In the genomic region with DNA sequence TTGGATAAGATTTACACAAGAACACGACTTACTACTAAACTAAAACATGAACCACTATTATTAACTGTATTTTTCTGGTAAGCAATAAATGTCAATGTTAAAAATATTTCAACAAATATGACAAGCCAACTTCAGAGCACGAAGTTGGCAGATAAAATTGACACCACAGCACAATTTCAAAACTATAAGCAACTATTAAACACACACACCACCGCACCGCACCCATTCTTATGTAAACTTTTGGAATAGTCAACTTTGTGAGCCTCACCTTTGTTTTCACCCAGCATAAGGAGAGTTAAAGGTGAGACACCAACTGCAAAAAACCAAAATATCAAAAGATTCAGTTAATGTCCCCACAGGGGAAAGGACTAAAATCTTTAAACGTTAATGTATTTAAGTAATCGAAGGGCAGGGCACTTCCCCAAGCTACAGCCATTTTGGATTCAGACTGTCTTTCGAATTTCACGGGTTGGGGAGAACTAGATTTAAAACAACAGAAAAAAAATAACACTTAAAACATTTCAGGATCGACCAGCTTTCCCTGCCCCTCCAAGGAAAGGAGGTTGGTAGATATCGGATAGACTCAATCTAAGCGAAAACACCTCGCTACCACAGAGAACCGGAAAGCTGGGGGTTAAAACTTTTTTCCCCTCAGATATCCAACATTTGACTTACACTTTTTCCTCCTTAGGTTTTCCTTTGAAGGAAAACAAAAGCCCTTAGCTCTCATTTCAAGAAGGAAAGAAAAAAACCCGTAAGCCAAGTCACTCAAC, we compare ENCODE assay signal across 8 cellular contexts. TPM values are rescaled to one million over a fixed set of nuclear protein-coding genes. Genes with fewer than 3 reads are reported as not detected.
DNase-seq lines count a peak whose midpoint lies in the region; ATAC-seq and TF ChIP-seq lines count a peak whose summit lies in the region.

No MANE protein-coding gene starts in this region.

- peak overlapping the region; percentile 97 to 99 for H3K27ac Mint-ChIP-seq in effector memory CD8-positive, alpha-beta T cell
- peak overlapping the region; percentile 100 for H3K27ac Mint-ChIP-seq in natural killer cell

- H2AFZ ChIP-seq in OCI-LY1 (ENCODE audit: low read length), result no peak overlapping the region

- H3K79me2 ChIP-seq in OCI-LY1 (ENCODE audit: insufficient read depth, low read length), result peaks cover 76% of the 10 kb centered on the region

- H3K4me2 ChIP-seq in OCI-LY1 (ENCODE audit: low read length), result peak overlapping the region; percentile 77

- H3K4me3 Mint-ChIP-seq in effector memory CD8-positive, alpha-beta T cell, result peak overlapping the region; percentile 100
- H3K4me3 Mint-ChIP-seq in natural killer cell, result peak overlapping the region; percentile 99

- H3K9me3 Mint-ChIP-seq in effector memory CD8-positive, alpha-beta T cell, result no peaks in the 10 kb centered on the region
- no peaks in the 10 kb centered on the region for H3K9me3 Mint-ChIP-seq in natural killer cell

- H3K9me2 ChIP-seq in OCI-LY1 (ENCODE audit: low read depth, low read length), result no peaks in the 10 kb centered on the region

- H3K27me3 ChIP-seq in OCI-LY1 (ENCODE audit: insufficient read depth, low read length), result no peaks in the 10 kb centered on the region

- no peaks in the 10 kb centered on the region for H4K20me1 ChIP-seq in OCI-LY1 (ENCODE audit: insufficient read depth, low read length)

- H3K4me3 ChIP-seq in OCI-LY1 (ENCODE audit: low read depth, low read length, poor library complexity, severe bottlenecking), result peak overlapping the region; percentile 92

- no peaks in the 10 kb centered on the region for H3K9me3 ChIP-seq in OCI-LY1 (ENCODE audit: low read length)

- DNase-seq in NCI-H526 (lab: John Stamatoyannopoulos, UW) (peak; percentile 58 to 61), NCI-H526 treated with DMSO at 0.1 percent for 48 hours (lab: John Stamatoyannopoulos, UW) (no peak), natural killer cell (no peak), COLO829 (ENCODE audit: low spot score) (no peak), COR-L47 (lab: John Stamatoyannopoulos, UW) (no peak)
- DNase-seq in effector memory CD8-positive, alpha-beta T cell, result no peak
- no peak for DNase-seq in central memory CD4-positive, alpha-beta T cell

- H3K27me3 Mint-ChIP-seq in effector memory CD8-positive, alpha-beta T cell, result no peaks in the 10 kb centered on the region
- no peaks in the 10 kb centered on the region for H3K27me3 Mint-ChIP-seq in natural killer cell (ENCODE audit: low read depth in 2 of 2)

- H3K36me3 ChIP-seq in OCI-LY1 (ENCODE audit: insufficient read depth, low read length), result peaks cover 8% of the 10 kb centered on the region; the same call in 1 of the 2 replicates

- TF ChIP-seq CTCF in OCI-LY1 (IDR thresholded peaks at IDR 0.05; ENCODE audit: low read length), result no peak
- TF ChIP-seq CTCF in natural killer cell (IDR thresholded peaks at IDR 0.05), result no peak

- peak overlapping the region; percentile 95 for H3K27ac ChIP-seq in OCI-LY1 (ENCODE audit: low read depth, low read length, poor library complexity, severe bottlenecking)

- H3K4me1 Mint-ChIP-seq in effector memory CD8-positive, alpha-beta T cell (ENCODE audit: low read depth in 2 of 2), result peaks cover 45 to 55% of the 10 kb centered on the region in 2 donors
- H3K4me1 Mint-ChIP-seq in natural killer cell, result peaks cover 53 to 57% of the 10 kb centered on the region in 2 donors

- intact Hi-C loops in natural killer cell (cut with micrococcal nuclease), result loop anchor here (2.0 to 5.0 kb wide), 5 partner anchors 101 to 908 kb away; a partner anchor contains a TSS

- H3K4me1 ChIP-seq in OCI-LY1 (ENCODE audit: insufficient read depth, low read length, severe bottlenecking), result peaks cover 60% of the 10 kb centered on the region

- no peaks in the 10 kb centered on the region for H3F3A ChIP-seq in OCI-LY1 (ENCODE audit: insufficient read depth, low read length)

- H3K9ac ChIP-seq in OCI-LY1 (ENCODE audit: low read length), result peak overlapping the region; percentile 91

- ATAC-seq in effector memory CD8-positive, alpha-beta T cell (replicated peaks), result no peak
- no peak for ATAC-seq in natural killer cell

- H3K36me3 Mint-ChIP-seq in effector memory CD8-positive, alpha-beta T cell (ENCODE audit: insufficient read depth), result peaks cover 28% of the 10 kb centered on the region
- no peaks in the 10 kb centered on the region for H3K36me3 Mint-ChIP-seq in natural killer cell

RNA-seq across cellular contexts. Expression of a gene that starts 0.8 kb away (rescaled TPM):
- 100 to 1,000 TPM; 144 to 176 (median 153) TPM for total RNA-seq in natural killer cell

RNA-seq across cellular contexts. Expression of a gene that starts 2.5 kb away (rescaled TPM):
- 10 to 100 TPM in 1 of 3 donors, 1 to 10 TPM in 2; 8.8 to 14.2 (median 9.3) TPM for total RNA-seq in natural killer cell

Comparison
In these comparisons a context has a peak if more than half of its experiments do, and no peak if none do; other contexts are left out.
1. DNase-seq: peak in NCI-H526 (2 of 2); none in NCI-H526 treated with DMSO at 0.1 percent for 48 hours (single experiment), effector memory CD8-positive, alpha-beta T cell (0 of 3), natural killer cell (single experiment), COLO829 (single experiment), central memory CD4-positive, alpha-beta T cell (single experiment) and COR-L47 (single experiment).